In genomic region chr14:68781161-68782021, GRCh38 we compare ENCODE assay signal across 8 cellular contexts. TPM values are rescaled to one million over a fixed set of nuclear protein-coding genes. Genes with fewer than 3 reads are reported as not detected.
DNase-seq lines count a peak whose midpoint lies in the region; ATAC-seq and TF ChIP-seq lines count a peak whose summit lies in the region.

No MANE protein-coding gene starts in this region.

- DNase-seq in HUDEP-2 (lab: John Stamatoyannopoulos, UW; ENCODE audit: unreplicated experiment in 76 of 76): peak in 75 of 76 experiments; percentile 51 to 93 (median 73)
- DNase-seq in activated T-cell treated with anti-CD3 and anti-CD28 coated beads, Interleukin-2, amount 50 U/mL, for 48 hours: peak; percentile 69 to 72
- no peak for DNase-seq in heart right ventricle
- DNase-seq in NCI-H128 (lab: John Stamatoyannopoulos, UW; ENCODE audit: unreplicated experiment): no peak
- DNase-seq in ACHN: no peak

- peaks cover 9 to 68% (median 47%) of the 10 kb centered on the region in 9 donors for H3K4me1 ChIP-seq in heart right ventricle

- peak overlapping the region in 1 of 10 donors; percentile 7 for H3K4me3 ChIP-seq in heart right ventricle
- H3K4me3 ChIP-seq in skin epidermis: peak overlapping the region in 2 of 7 experiments; percentile 1 to 2

- WGBS in heart right ventricle, 2 donors: 81 to 82% methylated on average over 14 of the region's 14 CpGs

- H3K36me3 ChIP-seq in heart right ventricle: peaks cover 0 to 1% (median 0%) of the 10 kb centered on the region in 9 donors

- intact Hi-C loops in heart right ventricle (cut with DNase I): loop anchor here in 6 of 10 donors (2.0 to 10.0 kb wide), 5 partner anchors 49 to 257 kb away; no protein-coding TSS in a partner anchor

- no peaks in the 10 kb centered on the region for H3K9me3 ChIP-seq in heart right ventricle

- H3K27me3 ChIP-seq in heart right ventricle: no peaks in the 10 kb centered on the region

- peak overlapping the region in 9 of 10 donors; percentile 9 to 88 (median 62) for H3K27ac ChIP-seq in heart right ventricle
- peak overlapping the region in 20 of 21 experiments; percentile 16 to 100 (median 78) for H3K27ac ChIP-seq in skin epidermis

- in situ Hi-C loops in ACHN (cut with HindIII; ENCODE audit: low pct_ligation_motif_present, low pct_unique_long_range_greater_than_20kb, low sequenced_read_pairs): no loop called here

- no peak for TF ChIP-seq CTCF in heart right ventricle (IDR thresholded peaks at IDR 0.05)

- ATAC-seq in heart right ventricle: peak in 6 of 8 donors; percentile 6 to 36 (median 26)
- no peak for ATAC-seq in HG02885 (IDR thresholded peaks at IDR 0.05; ENCODE audit: poor library complexity, unreplicated experiment)
- no peak for ATAC-seq in GM18867 (IDR thresholded peaks at IDR 0.05; ENCODE audit: unreplicated experiment)

RNA-seq across cellular contexts. Expression of gene ZFP36L1, which starts 11.5 kb away (rescaled TPM):
- total RNA-seq in heart right ventricle: 100 to 1,000 TPM in 2 of 10 donors, 10 to 100 TPM in 8; 46.5 to 127 (median 55.3) TPM
- 10 to 100 TPM; 40.8 to 41.1 TPM for polyA plus RNA-seq in heart right ventricle

Comparison
In these comparisons a context has a peak if more than half of its experiments do, and no peak if none do; other contexts are left out.
1. DNase-seq: peak in HUDEP-2 (75 of 76) and activated T-cell treated with anti-CD3 and anti-CD28 coated beads, Interleukin-2, amount 50 U/mL, for 48 hours (2 of 2); none in heart right ventricle (0 of 2), NCI-H128 (single experiment) and ACHN (single experiment).
2. ATAC-seq: peak in heart right ventricle (6 of 8); none in HG02885 (single experiment) and GM18867 (single experiment).